12 cellular contexts compared by ENCODE assay signal in the genomic region with DNA sequence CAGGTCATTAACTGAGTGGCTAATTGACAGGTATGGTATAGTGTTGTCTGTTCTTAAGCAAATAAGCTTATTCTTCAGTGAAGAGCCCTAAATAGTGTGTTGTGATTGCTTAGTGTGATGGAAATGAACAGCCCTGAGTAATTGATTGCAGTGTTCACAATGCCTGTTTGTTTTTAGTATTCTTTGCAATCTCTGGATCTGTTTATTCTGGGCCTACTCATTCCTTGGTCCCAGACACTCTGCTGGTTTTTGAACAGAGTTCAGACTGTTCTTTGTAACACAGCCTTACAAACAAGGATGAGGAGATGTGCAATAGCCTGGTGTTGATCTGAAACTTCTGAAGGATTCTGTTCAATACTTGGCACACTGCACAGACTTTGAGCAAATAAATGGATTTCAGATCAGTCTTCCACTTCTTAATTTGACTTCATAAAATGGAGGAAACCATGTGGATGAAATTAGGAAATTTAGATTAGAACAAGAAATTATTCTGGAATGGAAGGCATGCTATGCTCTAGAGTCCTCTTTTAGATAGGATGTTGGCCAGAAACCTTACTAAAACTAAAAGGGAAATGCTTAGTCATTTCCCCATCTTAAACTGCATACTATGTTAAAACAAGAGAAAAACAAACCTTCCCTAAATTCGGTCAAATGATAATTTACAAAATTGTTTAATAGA.
A peak's percentile ranks its signal among the peaks of the same experiment; 100 is the strongest.
DNase-seq lines count a peak whose midpoint lies in the region; ATAC-seq, FAIRE-seq and TF ChIP-seq lines count a peak whose summit lies in the region.
"Had no signal": no experiment of that assay in that cellular context is flagged by ENCODE, and none has a peak within 500 bp of the region (broad histone marks: within the 10 kb centered on the region; RNA-seq: fewer than 3 reads in every experiment).

No MANE protein-coding gene starts in this region.

- no CpG with 5 or more reads among the region's 1 CpG for WGBS in HUES64

- peak overlapping the region; percentile 64 for H2AFZ ChIP-seq in endothelial cell of umbilical vein (ENCODE audit: low read depth, low read length)

- no peak overlapping the region for H3K27ac Mint-ChIP-seq in T-cell

- no peaks in the 10 kb centered on the region for H3K79me2 ChIP-seq in endothelial cell of umbilical vein (ENCODE audit: control insufficient read depth, insufficient read depth, low read length)

- no peaks in the 10 kb centered on the region for H3K4me1 Mint-ChIP-seq in T-cell

- H3K4me3 ChIP-seq in HUES64 (ENCODE audit: low read length) (no peak overlapping the region), endothelial cell of umbilical vein (replicated peaks in 1 of 3; ENCODE audit: insufficient read depth in 1 of 3, low read depth in 1 of 3, low read length in 3 of 3) (no peak overlapping the region), neutrophil (ENCODE audit: low read depth in 1 of 2, low read length in 1 of 2) (no peak overlapping the region)
- H3K4me3 ChIP-seq: right lobe of liver had no signal

- H3K4me2 ChIP-seq in endothelial cell of umbilical vein (ENCODE audit: insufficient read depth, low read length), result peak overlapping the region; percentile 48

- intact Hi-C loops in endothelial cell of umbilical vein (cut with micrococcal nuclease), result no loop called here

- no peak for TF ChIP-seq POLR2A in endothelial cell of umbilical vein (IDR thresholded peaks at IDR 0.05; ENCODE audit: low read depth, low read length)

- POLR2A ChIA-PET in endothelial cell of umbilical vein (lab: Charles Lee), result no interaction called here
- POLR2A ChIA-PET in T-cell (lab: Charles Lee), result no interaction called here

- DNase-seq in NCI-H774 (lab: John Stamatoyannopoulos, UW) (peak; percentile 83), endothelial cell of umbilical vein (ENCODE audit: low read depth, low spot score) (peak; percentile 69), T-cell (no peak), kidney tubule cell (ENCODE audit: low spot score) (no peak)
- DNase-seq: Calu3, right lobe of liver, trophoblast cell had no signal

- TF ChIP-seq CTCF in endothelial cell of umbilical vein (IDR thresholded peaks at IDR 0.05; ENCODE audit: extremely low read depth in 1 of 2, insufficient read depth in 1 of 2, low read depth in 1 of 2, low read length in 2 of 2), result no peak
- no peak for TF ChIP-seq CTCF in neutrophil (IDR thresholded peaks at IDR 0.05)

- no peaks in the 10 kb centered on the region for H3K27me3 Mint-ChIP-seq in T-cell

- peaks cover 11% of the 10 kb centered on the region for H3K4me1 ChIP-seq in HUES64 (ENCODE audit: insufficient read depth, low read length)
- H3K4me1 ChIP-seq in endothelial cell of umbilical vein (ENCODE audit: control insufficient read depth, extremely low read depth, insufficient read depth, low read length), result peaks cover 13% of the 10 kb centered on the region
- H3K4me1 ChIP-seq in neutrophil (ENCODE audit: control insufficient read depth in 1 of 2, insufficient read depth in 1 of 2, low read depth in 1 of 2, low read length in 1 of 2), result peaks cover 11 to 14% of the 10 kb centered on the region in 2 experiments
- H3K4me1 ChIP-seq: right lobe of liver had no signal

- H3K36me3 Mint-ChIP-seq in T-cell, result no peaks in the 10 kb centered on the region

- H3K9me3 ChIP-seq in HUES64 (ENCODE audit: insufficient read depth, low read depth, low read length) (no peaks in the 10 kb centered on the region), endothelial cell of umbilical vein (replicated peaks; ENCODE audit: control insufficient read depth, insufficient read depth, low read length) (no peaks in the 10 kb centered on the region), neutrophil (no peaks in the 10 kb centered on the region)
- H3K9me3 ChIP-seq: right lobe of liver had no signal

- no peak for ATAC-seq in T-cell (replicated peaks in 1 of 4)
- no peak for ATAC-seq in HG02852 (IDR thresholded peaks at IDR 0.05; ENCODE audit: unreplicated experiment)

- CTCF ChIA-PET in endothelial cell of umbilical vein (lab: Charles Lee) (no interaction called here), T-cell (lab: Charles Lee) (no interaction called here)

- H3K9me3 Mint-ChIP-seq in T-cell, result peaks cover 10 to 14% (median 10%) of the 10 kb centered on the region in 3 donors

- no TSS peak for BruUV-seq in endothelial cell of umbilical vein (replicated peaks; lab: Mats Ljungman, UMichigan)

- H3K27me3 ChIP-seq in HUES64 (ENCODE audit: insufficient read depth, low read length), result no peaks in the 10 kb centered on the region
- H3K27me3 ChIP-seq in endothelial cell of umbilical vein (ENCODE audit: control insufficient read depth in 2 of 2, insufficient read depth in 2 of 2, low read length in 2 of 2), result no peaks in the 10 kb centered on the region
- H3K27me3 ChIP-seq in neutrophil, result no peaks in the 10 kb centered on the region
- H3K27me3 ChIP-seq: right lobe of liver had no signal

- H3K9ac ChIP-seq in HUES64 (ENCODE audit: low read depth, low read length) (peak overlapping the region; percentile 8; the same call in 1 of the 2 replicates), endothelial cell of umbilical vein (replicated peaks; ENCODE audit: extremely low read depth, insufficient read depth, low read length) (peak overlapping the region; percentile 12)

- H3K9me1 ChIP-seq in endothelial cell of umbilical vein (replicated peaks; ENCODE audit: control insufficient read depth, extremely low read depth, insufficient read depth, low read length), result no peaks in the 10 kb centered on the region

- H4K20me1 ChIP-seq in endothelial cell of umbilical vein (replicated peaks; ENCODE audit: control insufficient read depth, extremely low read depth, insufficient read depth, low read length), result no peaks in the 10 kb centered on the region

- H3K36me3 ChIP-seq in HUES64 (ENCODE audit: insufficient read depth, low read length) (no peaks in the 10 kb centered on the region), endothelial cell of umbilical vein (ENCODE audit: control insufficient read depth in 2 of 2, extremely low read depth in 1 of 2, insufficient read depth in 2 of 2, low read length in 2 of 2) (no peaks in the 10 kb centered on the region), neutrophil (no peaks in the 10 kb centered on the region)
- H3K36me3 ChIP-seq: right lobe of liver had no signal

- dilution Hi-C loops in endothelial cell of umbilical vein (cut with MboI; ENCODE audit: extremely low pct_ligation_motif_present, low sequenced_read_pairs), result no loop called here

- H3K4me3 Mint-ChIP-seq in T-cell, result no peak overlapping the region

- peak; percentile 90 for FAIRE-seq in endothelial cell of umbilical vein (lab: Jason Lieb, UNC)
- FAIRE-seq: GM12891 had no signal

- H3K27ac ChIP-seq in HUES64 (ENCODE audit: low read depth, low read length) (no peak overlapping the region), endothelial cell of umbilical vein (ENCODE audit: insufficient read depth, low read depth, low read length) (peak overlapping the region; percentile 65), neutrophil (peak overlapping the region; percentile 67)
- H3K27ac ChIP-seq: right lobe of liver, VCaP had no signal

TF ChIP-seq in endothelial cell of umbilical vein, 7 proteins besides CTCF, POLR2A, EP300 and RAD21:
- TF ChIP-seq MYC (IDR thresholded peaks at IDR 0.05; ENCODE audit: low read depth, low read length), result no peak
- peak; percentile 34 for TF ChIP-seq JUN (IDR thresholded peaks at IDR 0.05; ENCODE audit: borderline replicate concordance, insufficient read depth, insufficient read length, low read depth)
- TF ChIP-seq, protein P1, sequence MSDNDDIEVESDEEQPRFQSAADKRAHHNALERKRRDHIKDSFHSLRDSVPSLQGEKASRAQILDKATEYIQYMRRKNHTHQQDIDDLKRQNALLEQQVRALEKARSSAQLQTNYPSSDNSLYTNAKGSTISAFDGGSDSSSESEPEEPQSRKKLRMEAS (IDR thresholded peaks at IDR 0.05; ENCODE audit: insufficient read depth, insufficient read length), result no peak
- peak; percentile 16 for TF ChIP-seq POLR2AphosphoS5 (IDR thresholded peaks at IDR 0.05; ENCODE audit: insufficient read depth, low read depth, low read length)
- no peak for TF ChIP-seq FOS (IDR thresholded peaks at IDR 0.05; ENCODE audit: borderline replicate concordance, insufficient read depth, low read length)
- TF ChIP-seq EZH2 (IDR thresholded peaks at IDR 0.05; ENCODE audit: borderline replicate concordance, low read depth, low read length, severe bottlenecking), result no peak
- TF ChIP-seq GATA2 (IDR thresholded peaks at IDR 0.05; ENCODE audit: insufficient read depth, insufficient read length, low read depth, low read length), result peak; percentile 57

Comparison
In these comparisons a context has a peak if more than half of its experiments do, and no peak if none do; other contexts are left out.
1. DNase-seq: peak in NCI-H774 (single experiment) and endothelial cell of umbilical vein (single experiment); none in T-cell (0 of 34) and kidney tubule cell (single experiment).